In genomic region chr15:40550381-40551037, GRCh38 we compare ENCODE assay signal across 10 cellular contexts. TPM values are rescaled to one million over a fixed set of nuclear protein-coding genes. Genes with fewer than 3 reads are reported as not detected.
A peak's percentile ranks its signal among the peaks of the same experiment; 100 is the strongest.
DNase-seq lines count a peak whose midpoint lies in the region; ATAC-seq and TF ChIP-seq lines count a peak whose summit lies in the region.
"Had no signal": no experiment of that assay in that cellular context is flagged by ENCODE, and none has a peak within 500 bp of the region (broad histone marks: within the 10 kb centered on the region; RNA-seq: fewer than 3 reads in every experiment).

No MANE protein-coding gene starts in this region.

- TF ChIP-seq POLR2A in stomach (IDR thresholded peaks at IDR 0.05) = no peak

- peaks cover 0 to 12% (median 0%) of the 10 kb centered on the region in 3 donors for H3K4me1 Mint-ChIP-seq in T-cell

- DNase-seq in KBM-7 = peak; percentile 47
- no peak for DNase-seq in mucosa of descending colon
- DNase-seq in DMS79 treated with DMSO at 0.1 percent for 48 hours (lab: John Stamatoyannopoulos, UW) = no peak
- DNase-seq in stomach = no peak
- no peak for DNase-seq in OCI-M2 (lab: John Stamatoyannopoulos, UW; ENCODE audit: unreplicated experiment)
- DNase-seq in T-cell = no peak
- DNase-seq: foreskin fibroblast had no signal

- H3K9me3 Mint-ChIP-seq in T-cell = no peaks in the 10 kb centered on the region
- H3K9me3 Mint-ChIP-seq: neural crest cell had no signal

- TF ChIP-seq CTCF in mucosa of descending colon (IDR thresholded peaks at IDR 0.05) (no peak), stomach (IDR thresholded peaks at IDR 0.05) (no peak)

- peak overlapping the region in 1 of 5 donors; percentile 28 for H3K27ac ChIP-seq in stomach

- in situ Hi-C loops in KBM-7 (cut with MboI; ENCODE audit: low pct_unique_long_range_greater_than_20kb, low sequenced_read_pairs) = no loop called here

- ATAC-seq in GM19023 (IDR thresholded peaks at IDR 0.05; ENCODE audit: unreplicated experiment) (peak; percentile 67), HG02642 (IDR thresholded peaks at IDR 0.05; ENCODE audit: poor library complexity, unreplicated experiment) (peak; percentile 77), mucosa of descending colon (peak; percentile 62), T-cell (replicated peaks in 1 of 4) (no peak)

- H3K9me3 ChIP-seq in mucosa of descending colon (no peaks in the 10 kb centered on the region), stomach (no peaks in the 10 kb centered on the region)

- H3K27me3 ChIP-seq in stomach = no peaks in the 10 kb centered on the region

- H3K4me3 ChIP-seq in mucosa of descending colon (no peak overlapping the region), stomach (no peak overlapping the region)

- WGBS in stomach, 5 donors = 89 to 94% (median 92%) methylated on average over 6 of the region's 6 CpGs

- H3K4me1 ChIP-seq in mucosa of descending colon (ENCODE audit: low read depth) (no peaks in the 10 kb centered on the region), stomach (peaks cover 0 to 25% (median 7%) of the 10 kb centered on the region in 4 donors)

- CTCF ChIA-PET in T-cell (lab: Charles Lee) = no interaction called here

- peaks cover 56% of the 10 kb centered on the region for H3K36me3 Mint-ChIP-seq in T-cell

- H3K36me3 ChIP-seq in mucosa of descending colon (ENCODE audit: low read depth) (no peaks in the 10 kb centered on the region), stomach (peaks cover 7 to 85% (median 68%) of the 10 kb centered on the region in 4 donors)

- H3K27ac Mint-ChIP-seq in T-cell = no peak overlapping the region

- H3K27me3 Mint-ChIP-seq in T-cell = no peaks in the 10 kb centered on the region

- POLR2A ChIA-PET in T-cell (lab: Charles Lee) = no interaction called here

- intact Hi-C loops in mucosa of descending colon (cut with DNase I, micrococcal nuclease) = no loop called here
- intact Hi-C loops in stomach (cut with DNase I; ENCODE audit: low total_unique reads) = no loop called here

- TF ChIP-seq EP300 in stomach (IDR thresholded peaks at IDR 0.05) = no peak

- H3K4me3 Mint-ChIP-seq in T-cell = no peak overlapping the region
- H3K4me3 Mint-ChIP-seq: neural crest cell had no signal

RNA-seq across cellular contexts. Expression of gene CCDC32, which starts 14.3 kb away (rescaled TPM):
- total RNA-seq in mucosa of descending colon = 10 to 100 TPM; 32.6 to 35.0 (median 32.8) TPM
- total RNA-seq in stomach = 10 to 100 TPM; 12.3 to 39.4 (median 32.9) TPM
- polyA plus RNA-seq in stomach = 10 to 100 TPM; 14.4 to 65.7 (median 28.1) TPM
- 10 to 100 TPM; 19.9 to 31.5 (median 27.2) TPM for total RNA-seq in T-cell

RNA-seq across cellular contexts. Expression of gene RPUSD2, which starts 18.6 kb away (rescaled TPM):
- total RNA-seq in mucosa of descending colon (10 to 100 TPM in 1 of 3 donors, 1 to 10 TPM in 2; 9.4 to 10.9 (median 9.4) TPM), stomach (10 to 100 TPM in 1 of 5 donors, 1 to 10 TPM in 2, not detected in 2; 7.0 to 12.1 (median 8.1) TPM), T-cell (10 to 100 TPM; 17.4 to 24.7 (median 18.9) TPM)
- polyA plus RNA-seq in stomach = 10 to 100 TPM in 1 of 3 donors, 1 to 10 TPM in 2; 5.6 to 11.9 (median 6.6) TPM

RNA-seq across cellular contexts. Expression of gene KNL1, which starts 43.5 kb away (rescaled TPM):
- total RNA-seq in mucosa of descending colon (1 to 10 TPM; 1.6 to 9.7 (median 3.1) TPM), stomach (10 to 100 TPM in 2 of 5 donors, 1 to 10 TPM in 3; 1.4 to 57.8 (median 8.7) TPM), T-cell (1 to 10 TPM in 4 of 5 donors, under 1 TPM in 1; 0.55 to 3.8 (median 1.7) TPM)
- polyA plus RNA-seq in stomach = 1 to 10 TPM in 2 of 3 donors, under 1 TPM in 1; 0.50 to 1.8 (median 1.4) TPM

Comparison
In these comparisons a context has a peak if more than half of its experiments do, and no peak if none do; other contexts are left out.
1. ATAC-seq: peak in GM19023 (single experiment), HG02642 (single experiment) and mucosa of descending colon (single experiment); none in T-cell (0 of 4).